18 cellular contexts compared by ENCODE assay signal in the genomic region with DNA sequence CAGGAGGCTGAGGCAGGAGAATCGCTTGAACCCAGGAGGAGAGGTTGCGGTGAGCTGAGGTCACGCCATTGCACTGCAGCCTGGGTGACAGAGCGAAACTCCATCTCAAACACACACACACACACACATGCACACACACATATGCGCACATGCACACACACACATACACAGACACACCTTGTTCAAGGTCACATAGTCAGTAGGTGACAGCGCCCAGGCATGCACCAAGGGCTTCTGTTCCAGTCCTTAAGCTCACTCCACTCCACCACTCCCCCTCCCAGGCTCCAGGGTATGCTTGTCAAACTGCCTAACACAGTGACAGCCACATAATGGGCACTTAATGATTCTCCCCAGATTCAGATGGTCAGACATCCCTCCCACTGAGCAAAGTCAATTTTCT. TPM values are rescaled to one million over a fixed set of nuclear protein-coding genes. Genes with fewer than 3 reads are reported as not detected.
"Had no signal": no experiment of that assay in that cellular context is flagged by ENCODE, and none has a peak within 500 bp of the region (broad histone marks: within the 10 kb centered on the region; RNA-seq: fewer than 3 reads in every experiment).

No MANE protein-coding gene starts in this region.

- H3K9me3 ChIP-seq: lower lobe of right lung, thoracic aorta had no signal

- H3K27ac ChIP-seq: lower lobe of right lung, thoracic aorta, VCaP had no signal

- H3K27ac Mint-ChIP-seq: activated CD4-positive, alpha-beta T cell treated with anti-CD3 and anti-CD28 coated beads, Interleukin-2, amount 10 ng/mL, durations not matched to agents 7 days and 5 days; activated CD8-positive, alpha-beta T cell treated with anti-CD3 and anti-CD28 coated beads, Interleukin-2, amount 10 ng/mL, durations not matched to agents 7 days and 5 days; activated naive CD8-positive, alpha-beta T cell; activated T-helper 1 cell treated with anti-CD3 and anti-CD28 coated beads, Interleukin-12 subunit alpha, Interleukin-12 subunit beta, Interleukin-2, Interleukin-4 antibody, amounts not matched to agents 30 ng/mL and 10 ng/mL and 1 ng/mL, durations not matched to agents 14 hours and 24 hours and 36 hours; type B pancreatic cell had no signal

- H3K36me3 Mint-ChIP-seq: activated naive CD8-positive, alpha-beta T cell; naive B cell; type B pancreatic cell had no signal

- H3K4me3 ChIP-seq: coronary artery, lower lobe of right lung, thoracic aorta had no signal

- H3K9me3 Mint-ChIP-seq: activated CD4-positive, alpha-beta T cell treated with anti-CD3 and anti-CD28 coated beads, Interleukin-2, amount 10 ng/mL, durations not matched to agents 7 days and 5 days; activated T-helper 1 cell treated with anti-CD3 and anti-CD28 coated beads, Interleukin-12 subunit alpha, Interleukin-12 subunit beta, Interleukin-2, Interleukin-4 antibody, amounts not matched to agents 30 ng/mL and 10 ng/mL and 1 ng/mL, durations not matched to agents 14 hours and 24 hours and 36 hours; neural crest cell; type B pancreatic cell had no signal

- DNase-seq: activated CD4-positive, alpha-beta T cell treated with anti-CD3 and anti-CD28 coated beads, Interleukin-2, amount 10 ng/mL, durations not matched to agents 7 days and 5 days; activated CD8-positive, alpha-beta T cell treated with anti-CD3 and anti-CD28 coated beads, Interleukin-2, amount 10 ng/mL, durations not matched to agents 7 days and 5 days; activated gamma-delta T cell; amygdala; cerebellar nuclear complex; lower lobe of right lung; naive B cell; stimulated activated CD4-positive, alpha-beta T cell treated with anti-CD3 and anti-CD28 coated beads, Interleukin-4, amount 100 ng/mL, for 1 hour; stimulated activated naive CD4-positive, alpha-beta T cell treated with Interleukin-2 at 50 U/mL for 16 hours; SW 1271 had no signal

- H3K27me3 Mint-ChIP-seq: naive B cell had no signal

- ATAC-seq: activated CD4-positive, CD25-positive, alpha-beta regulatory T cell treated with anti-CD3 and anti-CD28 coated beads, Interleukin-2, amount 50 U/mL, for 24 hours; activated CD8-positive, alpha-beta T cell treated with anti-CD3 and anti-CD28 coated beads, Interleukin-2, amount 10 ng/mL, durations not matched to agents 7 days and 5 days; lower lobe of right lung had no signal

- H3K36me3 ChIP-seq: lower lobe of right lung, thoracic aorta had no signal

- H3K4me3 Mint-ChIP-seq: activated CD4-positive, alpha-beta T cell treated with anti-CD3 and anti-CD28 coated beads, Interleukin-2, amount 10 ng/mL, durations not matched to agents 7 days and 5 days; activated CD8-positive, alpha-beta T cell treated with anti-CD3 and anti-CD28 coated beads, Interleukin-2, amount 10 ng/mL, durations not matched to agents 7 days and 5 days; activated naive CD8-positive, alpha-beta T cell; activated T-helper 1 cell treated with anti-CD3 and anti-CD28 coated beads, Interleukin-12 subunit alpha, Interleukin-12 subunit beta, Interleukin-2, Interleukin-4 antibody, amounts not matched to agents 30 ng/mL and 10 ng/mL and 1 ng/mL, durations not matched to agents 14 hours and 24 hours and 36 hours; naive B cell; neural crest cell; type B pancreatic cell had no signal

RNA-seq across cellular contexts. Expression of a gene that starts 37.0 kb away (rescaled TPM):
- total RNA-seq: activated CD4-positive, alpha-beta T cell treated with anti-CD3 and anti-CD28 coated beads, Interleukin-2, amount 10 ng/mL, durations not matched to agents 7 days and 5 days; activated T-helper 1 cell treated with anti-CD3 and anti-CD28 coated beads, Interleukin-12 subunit alpha, Interleukin-12 subunit beta, Interleukin-2, Interleukin-4 antibody, amounts not matched to agents 30 ng/mL and 10 ng/mL and 1 ng/mL, durations not matched to agents 14 hours and 24 hours and 36 hours had no signal
